Comparison of ENCODE assay signal across 8 cellular contexts in genomic region chr6:17086469-17086868, GRCh38. TPM values are rescaled to one million over a fixed set of nuclear protein-coding genes. Genes with fewer than 3 reads are reported as not detected.
DNase-seq lines count a peak whose midpoint lies in the region; ATAC-seq, FAIRE-seq and TF ChIP-seq lines count a peak whose summit lies in the region.

No MANE protein-coding gene starts in this region.

- H3K56ac ChIP-seq in IMR-90 (ENCODE audit: extremely low read depth, insufficient read depth, low read length): no peak overlapping the region
- H3K56ac ChIP-seq in mesendoderm (ENCODE audit: low read length): no peak overlapping the region

- H2AFZ ChIP-seq in IMR-90 (replicated peaks; ENCODE audit: low read length, poor library complexity) (no peak overlapping the region), endothelial cell of umbilical vein (ENCODE audit: low read depth, low read length) (no peak overlapping the region)

- H2BK5ac ChIP-seq in IMR-90 (ENCODE audit: low read depth, low read length, poor library complexity, severe bottlenecking) (no peak overlapping the region), mesendoderm (ENCODE audit: low read length) (no peak overlapping the region)

- peak; percentile 90 for TF ChIP-seq RAD21 in IMR-90 (IDR thresholded peaks at IDR 0.05; ENCODE audit: low read length)

- no peak for TF ChIP-seq POLR2A in IMR-90 (IDR thresholded peaks at IDR 0.05; ENCODE audit: low read depth, low read length)
- no peak for TF ChIP-seq POLR2A in endothelial cell of umbilical vein (IDR thresholded peaks at IDR 0.05; ENCODE audit: low read depth, low read length)

- TF ChIP-seq CTCF in IMR-90 (conservative IDR thresholded peaks at IDR 0.05; ENCODE audit: low read depth, low read length) (peak; percentile 82), endothelial cell of umbilical vein (IDR thresholded peaks at IDR 0.05; ENCODE audit: extremely low read depth in 1 of 2, insufficient read depth in 1 of 2, low read depth in 1 of 2, low read length in 2 of 2) (peak; percentile 60 to 61)

- H3K9ac ChIP-seq in IMR-90 (ENCODE audit: low read depth, low read length): no peak overlapping the region
- no peak overlapping the region for H3K9ac ChIP-seq in endothelial cell of umbilical vein (replicated peaks; ENCODE audit: extremely low read depth, insufficient read depth, low read length)
- no peak overlapping the region for H3K9ac ChIP-seq in mesendoderm (ENCODE audit: low read length)

- in situ Hi-C loops in IMR-90 (cut with MboI; ENCODE audit: low sequenced_read_pairs): loop anchor here (5.0 to 10.0 kb wide), 4 partner anchors 109 to 754 kb away; no protein-coding TSS in a partner anchor

- H3K27ac ChIP-seq in IMR-90 (ENCODE audit: insufficient read depth, low read length): no peak overlapping the region
- H3K27ac ChIP-seq in endothelial cell of umbilical vein (ENCODE audit: insufficient read depth, low read depth, low read length): no peak overlapping the region
- no peak overlapping the region for H3K27ac ChIP-seq in mesendoderm (ENCODE audit: low read depth, low read length)

- no peak overlapping the region for H2AK9ac ChIP-seq in IMR-90 (replicated peaks; ENCODE audit: low read depth, low read length, poor library complexity)

- dilution Hi-C loops in IMR-90 (cut with HindIII; ENCODE audit: low sequenced_read_pairs, unreplicated experiment): no loop called here
- dilution Hi-C loops in endothelial cell of umbilical vein (cut with MboI; ENCODE audit: extremely low pct_ligation_motif_present, low sequenced_read_pairs): no loop called here

- no peak overlapping the region for H3K4me3 ChIP-seq in IMR-90 (ENCODE audit: insufficient read depth, low read depth, low read length)
- H3K4me3 ChIP-seq in endothelial cell of umbilical vein (replicated peaks in 1 of 3; ENCODE audit: insufficient read depth in 1 of 3, low read depth in 1 of 3, low read length in 3 of 3): no peak overlapping the region
- H3K4me3 ChIP-seq in mesendoderm (ENCODE audit: low read length): no peak overlapping the region

- ATAC-seq in IMR-90 (ENCODE audit: low read depth): peak; percentile 86

- intact Hi-C loops in IMR-90 (cut with micrococcal nuclease): loop anchor here (1.0 to 2.0 kb wide), 4 partner anchors 121 to 754 kb away; no protein-coding TSS in a partner anchor
- intact Hi-C loops in endothelial cell of umbilical vein (cut with micrococcal nuclease): loop anchor here (1.0 to 5.0 kb wide), 6 partner anchors 74 to 754 kb away; no protein-coding TSS in a partner anchor

- H3K79me1 ChIP-seq in IMR-90 (ENCODE audit: low read depth in 1 of 2, low read length in 2 of 2) (no peaks in the 10 kb centered on the region), mesendoderm (ENCODE audit: low read length) (no peaks in the 10 kb centered on the region)

- H2AK5ac ChIP-seq in IMR-90 (ENCODE audit: low read depth, low read length) (no peak overlapping the region), mesendoderm (ENCODE audit: low read length) (no peak overlapping the region)

- H2BK15ac ChIP-seq in IMR-90 (ENCODE audit: low read depth, low read length) (no peak overlapping the region), mesendoderm (replicated peaks; ENCODE audit: low read depth) (no peak overlapping the region)

- no peak overlapping the region for H4K8ac ChIP-seq in IMR-90 (ENCODE audit: low read depth in 2 of 2, low read length in 2 of 2)
- H4K8ac ChIP-seq in mesendoderm (ENCODE audit: low read depth, low read length): no peak overlapping the region

- H3K4me1 ChIP-seq in IMR-90 (ENCODE audit: control insufficient read depth, insufficient read depth, low read length) (0 out of 2 replicates have a peak, but pooled peaks cover 1% of the 10 kb centered on the region), endothelial cell of umbilical vein (ENCODE audit: control insufficient read depth, extremely low read depth, insufficient read depth, low read length) (no peaks in the 10 kb centered on the region), mesendoderm (ENCODE audit: control insufficient read depth, low read depth, low read length) (no peaks in the 10 kb centered on the region)

- H4K20me1 ChIP-seq in IMR-90 (ENCODE audit: insufficient read depth, low read length) (no peaks in the 10 kb centered on the region), endothelial cell of umbilical vein (replicated peaks; ENCODE audit: control insufficient read depth, extremely low read depth, insufficient read depth, low read length) (no peaks in the 10 kb centered on the region)

- DNase-seq in NCI-H82 (lab: John Stamatoyannopoulos, UW) (peak; percentile 87), NCI-H82 treated with DMSO at 0.1 percent for 48 hours (lab: John Stamatoyannopoulos, UW; ENCODE audit: unreplicated experiment) (no peak), IMR-90 (peak; percentile 83), SKM-1 (lab: John Stamatoyannopoulos, UW; ENCODE audit: unreplicated experiment) (peak; percentile 35), endothelial cell of umbilical vein (ENCODE audit: low read depth, low spot score) (peak; percentile 76), mesendoderm (peak; percentile 68), GDM1 (lab: John Stamatoyannopoulos, UW) (no peak), NK-92 (lab: John Stamatoyannopoulos, UW; ENCODE audit: unreplicated experiment) (no peak)

- no peaks in the 10 kb centered on the region for H3K9me3 ChIP-seq in IMR-90 (ENCODE audit: control insufficient read depth, insufficient read depth, low read length)
- H3K9me3 ChIP-seq in endothelial cell of umbilical vein (replicated peaks; ENCODE audit: control insufficient read depth, insufficient read depth, low read length): no peaks in the 10 kb centered on the region

- H4K91ac ChIP-seq in IMR-90 (ENCODE audit: insufficient read depth, low read depth, low read length): no peak overlapping the region

- H3K23ac ChIP-seq in IMR-90 (ENCODE audit: low read depth, low read length) (no peak overlapping the region), mesendoderm (ENCODE audit: low read length) (no peak overlapping the region)

- H3K9me1 ChIP-seq in IMR-90 (ENCODE audit: insufficient read depth, low read length) (no peaks in the 10 kb centered on the region), endothelial cell of umbilical vein (replicated peaks; ENCODE audit: control insufficient read depth, extremely low read depth, insufficient read depth, low read length) (no peaks in the 10 kb centered on the region)

- H3K27me3 ChIP-seq in IMR-90 (ENCODE audit: control insufficient read depth, insufficient read depth, low read length) (no peaks in the 10 kb centered on the region; the same call in 1 of the 2 replicates), endothelial cell of umbilical vein (ENCODE audit: control insufficient read depth in 2 of 2, insufficient read depth in 2 of 2, low read length in 2 of 2) (peaks cover 7 to 17% of the 10 kb centered on the region in 2 experiments), mesendoderm (ENCODE audit: insufficient read depth, low read length, poor library complexity) (no peaks in the 10 kb centered on the region)

- no peak overlapping the region for H2BK20ac ChIP-seq in IMR-90 (ENCODE audit: low read depth, low read length)

- H3K4ac ChIP-seq in IMR-90 (ENCODE audit: low read depth, low read length): no peak overlapping the region
- no peak overlapping the region for H3K4ac ChIP-seq in mesendoderm (ENCODE audit: low read depth, low read length)

- H4K5ac ChIP-seq in IMR-90 (ENCODE audit: low read depth, low read length) (no peak overlapping the region), mesendoderm (ENCODE audit: low read length) (no peak overlapping the region)

- H3K79me2 ChIP-seq in endothelial cell of umbilical vein (ENCODE audit: control insufficient read depth, insufficient read depth, low read length) (no peaks in the 10 kb centered on the region), mesendoderm (ENCODE audit: control insufficient read depth, insufficient read depth, low read length) (no peaks in the 10 kb centered on the region)

- FAIRE-seq in endothelial cell of umbilical vein (lab: Jason Lieb, UNC): peak; percentile 76

- BruUV-seq in IMR-90 (replicated peaks; lab: Mats Ljungman, UMichigan) (no TSS peak), endothelial cell of umbilical vein (replicated peaks; lab: Mats Ljungman, UMichigan) (no TSS peak)

- H2BK120ac ChIP-seq in IMR-90 (ENCODE audit: low read depth, low read length): no peak overlapping the region
- no peak overlapping the region for H2BK120ac ChIP-seq in mesendoderm (ENCODE audit: low read depth, low read length)

- no peak overlapping the region for H3K18ac ChIP-seq in IMR-90 (ENCODE audit: low read depth, low read length)
- no peak overlapping the region for H3K18ac ChIP-seq in mesendoderm (ENCODE audit: low read length)

- H3K4me2 ChIP-seq in IMR-90 (ENCODE audit: low read depth, low read length) (no peak overlapping the region), endothelial cell of umbilical vein (ENCODE audit: insufficient read depth, low read length) (no peak overlapping the region), mesendoderm (ENCODE audit: low read length) (no peak overlapping the region)

- H3K36me3 ChIP-seq in IMR-90 (ENCODE audit: control insufficient read depth, insufficient read depth, low read length) (no peaks in the 10 kb centered on the region), endothelial cell of umbilical vein (ENCODE audit: control insufficient read depth in 2 of 2, extremely low read depth in 1 of 2, insufficient read depth in 2 of 2, low read length in 2 of 2) (no peaks in the 10 kb centered on the region), mesendoderm (ENCODE audit: control insufficient read depth, insufficient read depth, low read length) (no peaks in the 10 kb centered on the region)

- CTCF ChIA-PET in IMR-90 (lab: Yijun Ruan, JAX) (interaction anchor here (0.5 to 1.6 kb wide), 7 partner anchors 14 to 677 kb away, joined by 3 to 13 read pairs (median 3); no protein-coding TSS in a partner anchor), endothelial cell of umbilical vein (lab: Charles Lee) (interaction anchor here (0.5 to 6.1 kb wide), 82 partner anchors 10 to 800 kb away, joined by 3 to 112 read pairs (median 4); partner anchors contain the start of genes ATXN1 and STMND1)

- no CpG with 5 or more reads among the region's 11 CpGs for WGBS in IMR-90 (ENCODE audit: extremely low coverage in 2 of 2, insufficient read length in 1 of 2), 2 experiments
- no CpG with 5 or more reads among the region's 11 CpGs for WGBS in mesendoderm (ENCODE audit: extremely low coverage, insufficient coverage, low lambda C conversion rate)

- POLR2A ChIA-PET in IMR-90 (lab: Charles Lee; ENCODE audit: unreplicated experiment): no interaction called here
- POLR2A ChIA-PET in endothelial cell of umbilical vein (lab: Charles Lee): interaction anchor here (0.6 kb wide), 2 partner anchors 74 to 958 kb away, joined by 3 to 5 read pairs; no protein-coding TSS in a partner anchor

- no peak overlapping the region for H3K14ac ChIP-seq in IMR-90 (replicated peaks; ENCODE audit: low read depth, low read length)

RNA-seq across cellular contexts. Expression of gene STMND1, which starts 15.4 kb away (rescaled TPM):
- not detected in 2 replicates for total RNA-seq in IMR-90 (2012; rRNA removed)
- not detected in 2 replicates for polyA plus RNA-seq in IMR-90 (2012; rRNA removed)
- not detected in 2 replicates for polyA plus RNA-seq in IMR-90 (2012; cell fraction: cytosol; rRNA removed)
- not detected in 2 replicates for polyA plus RNA-seq in IMR-90 (2012; cell fraction: nucleus; rRNA removed; ENCODE audit: low replicate concordance)
- not detected in 2 replicates for total RNA-seq in endothelial cell of umbilical vein
- not detected in 2 replicates for polyA plus RNA-seq in endothelial cell of umbilical vein
- polyA plus RNA-seq in endothelial cell of umbilical vein (2011; cell fraction: cytosol; rRNA removed): not detected in 2 replicates
- polyA plus RNA-seq in endothelial cell of umbilical vein (2011; cell fraction: nucleus; rRNA removed): not detected in 2 replicates
- not detected in 2 replicates for polyA plus RNA-seq in endothelial cell of umbilical vein (2012)
- not detected in 2 replicates for polyA minus RNA-seq in endothelial cell of umbilical vein
- not detected for polyA minus RNA-seq in endothelial cell of umbilical vein (2011; cell fraction: cytosol; rRNA and poly(A)+ RNA removed)
- polyA minus RNA-seq in endothelial cell of umbilical vein (2011; cell fraction: nucleus; rRNA and poly(A)+ RNA removed): not detected in 2 replicates
- 0.13 TPM for polyA plus RNA-seq in mesendoderm (2013, experiment 1 of 2)
- 0.08 TPM for polyA plus RNA-seq in mesendoderm (2013, experiment 2 of 2)

Comparison
In these comparisons a context has a peak if more than half of its experiments do, and no peak if none do; other contexts are left out.
1. DNase-seq: peak in NCI-H82 (single experiment), IMR-90 (single experiment), SKM-1 (single experiment), endothelial cell of umbilical vein (single experiment) and mesendoderm (single experiment); none in NCI-H82 treated with DMSO at 0.1 percent for 48 hours (single experiment), GDM1 (single experiment) and NK-92 (single experiment).